ENCODE assay signal across 1 cellular context in the genomic region with DNA sequence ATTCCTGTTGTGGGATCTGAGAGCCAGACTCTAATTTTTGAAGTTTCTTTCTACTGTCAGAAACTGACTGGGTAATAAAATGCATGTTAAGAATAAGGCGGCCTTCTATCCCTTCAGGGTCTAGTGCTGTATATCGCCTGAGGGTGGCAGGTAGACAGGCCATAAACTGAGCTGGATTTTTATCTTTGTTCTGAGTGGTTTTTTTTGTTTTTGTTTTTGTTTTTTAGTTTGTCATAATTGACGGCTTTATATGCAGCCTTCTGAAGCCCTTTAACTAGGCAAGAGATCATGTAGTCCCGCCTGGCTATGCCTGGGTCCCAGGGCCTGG.
A peak's percentile ranks its signal among the peaks of the same experiment; 100 is the strongest.
TF ChIP-seq lines count a peak whose summit lies in the region.

No MANE protein-coding gene starts in this region.

TF ChIP-seq in K562, 482 proteins besides CTCF, POLR2A, EP300 and RAD21 (continued from another document and continues in another):
- TF ChIP-seq, protein P1, sequence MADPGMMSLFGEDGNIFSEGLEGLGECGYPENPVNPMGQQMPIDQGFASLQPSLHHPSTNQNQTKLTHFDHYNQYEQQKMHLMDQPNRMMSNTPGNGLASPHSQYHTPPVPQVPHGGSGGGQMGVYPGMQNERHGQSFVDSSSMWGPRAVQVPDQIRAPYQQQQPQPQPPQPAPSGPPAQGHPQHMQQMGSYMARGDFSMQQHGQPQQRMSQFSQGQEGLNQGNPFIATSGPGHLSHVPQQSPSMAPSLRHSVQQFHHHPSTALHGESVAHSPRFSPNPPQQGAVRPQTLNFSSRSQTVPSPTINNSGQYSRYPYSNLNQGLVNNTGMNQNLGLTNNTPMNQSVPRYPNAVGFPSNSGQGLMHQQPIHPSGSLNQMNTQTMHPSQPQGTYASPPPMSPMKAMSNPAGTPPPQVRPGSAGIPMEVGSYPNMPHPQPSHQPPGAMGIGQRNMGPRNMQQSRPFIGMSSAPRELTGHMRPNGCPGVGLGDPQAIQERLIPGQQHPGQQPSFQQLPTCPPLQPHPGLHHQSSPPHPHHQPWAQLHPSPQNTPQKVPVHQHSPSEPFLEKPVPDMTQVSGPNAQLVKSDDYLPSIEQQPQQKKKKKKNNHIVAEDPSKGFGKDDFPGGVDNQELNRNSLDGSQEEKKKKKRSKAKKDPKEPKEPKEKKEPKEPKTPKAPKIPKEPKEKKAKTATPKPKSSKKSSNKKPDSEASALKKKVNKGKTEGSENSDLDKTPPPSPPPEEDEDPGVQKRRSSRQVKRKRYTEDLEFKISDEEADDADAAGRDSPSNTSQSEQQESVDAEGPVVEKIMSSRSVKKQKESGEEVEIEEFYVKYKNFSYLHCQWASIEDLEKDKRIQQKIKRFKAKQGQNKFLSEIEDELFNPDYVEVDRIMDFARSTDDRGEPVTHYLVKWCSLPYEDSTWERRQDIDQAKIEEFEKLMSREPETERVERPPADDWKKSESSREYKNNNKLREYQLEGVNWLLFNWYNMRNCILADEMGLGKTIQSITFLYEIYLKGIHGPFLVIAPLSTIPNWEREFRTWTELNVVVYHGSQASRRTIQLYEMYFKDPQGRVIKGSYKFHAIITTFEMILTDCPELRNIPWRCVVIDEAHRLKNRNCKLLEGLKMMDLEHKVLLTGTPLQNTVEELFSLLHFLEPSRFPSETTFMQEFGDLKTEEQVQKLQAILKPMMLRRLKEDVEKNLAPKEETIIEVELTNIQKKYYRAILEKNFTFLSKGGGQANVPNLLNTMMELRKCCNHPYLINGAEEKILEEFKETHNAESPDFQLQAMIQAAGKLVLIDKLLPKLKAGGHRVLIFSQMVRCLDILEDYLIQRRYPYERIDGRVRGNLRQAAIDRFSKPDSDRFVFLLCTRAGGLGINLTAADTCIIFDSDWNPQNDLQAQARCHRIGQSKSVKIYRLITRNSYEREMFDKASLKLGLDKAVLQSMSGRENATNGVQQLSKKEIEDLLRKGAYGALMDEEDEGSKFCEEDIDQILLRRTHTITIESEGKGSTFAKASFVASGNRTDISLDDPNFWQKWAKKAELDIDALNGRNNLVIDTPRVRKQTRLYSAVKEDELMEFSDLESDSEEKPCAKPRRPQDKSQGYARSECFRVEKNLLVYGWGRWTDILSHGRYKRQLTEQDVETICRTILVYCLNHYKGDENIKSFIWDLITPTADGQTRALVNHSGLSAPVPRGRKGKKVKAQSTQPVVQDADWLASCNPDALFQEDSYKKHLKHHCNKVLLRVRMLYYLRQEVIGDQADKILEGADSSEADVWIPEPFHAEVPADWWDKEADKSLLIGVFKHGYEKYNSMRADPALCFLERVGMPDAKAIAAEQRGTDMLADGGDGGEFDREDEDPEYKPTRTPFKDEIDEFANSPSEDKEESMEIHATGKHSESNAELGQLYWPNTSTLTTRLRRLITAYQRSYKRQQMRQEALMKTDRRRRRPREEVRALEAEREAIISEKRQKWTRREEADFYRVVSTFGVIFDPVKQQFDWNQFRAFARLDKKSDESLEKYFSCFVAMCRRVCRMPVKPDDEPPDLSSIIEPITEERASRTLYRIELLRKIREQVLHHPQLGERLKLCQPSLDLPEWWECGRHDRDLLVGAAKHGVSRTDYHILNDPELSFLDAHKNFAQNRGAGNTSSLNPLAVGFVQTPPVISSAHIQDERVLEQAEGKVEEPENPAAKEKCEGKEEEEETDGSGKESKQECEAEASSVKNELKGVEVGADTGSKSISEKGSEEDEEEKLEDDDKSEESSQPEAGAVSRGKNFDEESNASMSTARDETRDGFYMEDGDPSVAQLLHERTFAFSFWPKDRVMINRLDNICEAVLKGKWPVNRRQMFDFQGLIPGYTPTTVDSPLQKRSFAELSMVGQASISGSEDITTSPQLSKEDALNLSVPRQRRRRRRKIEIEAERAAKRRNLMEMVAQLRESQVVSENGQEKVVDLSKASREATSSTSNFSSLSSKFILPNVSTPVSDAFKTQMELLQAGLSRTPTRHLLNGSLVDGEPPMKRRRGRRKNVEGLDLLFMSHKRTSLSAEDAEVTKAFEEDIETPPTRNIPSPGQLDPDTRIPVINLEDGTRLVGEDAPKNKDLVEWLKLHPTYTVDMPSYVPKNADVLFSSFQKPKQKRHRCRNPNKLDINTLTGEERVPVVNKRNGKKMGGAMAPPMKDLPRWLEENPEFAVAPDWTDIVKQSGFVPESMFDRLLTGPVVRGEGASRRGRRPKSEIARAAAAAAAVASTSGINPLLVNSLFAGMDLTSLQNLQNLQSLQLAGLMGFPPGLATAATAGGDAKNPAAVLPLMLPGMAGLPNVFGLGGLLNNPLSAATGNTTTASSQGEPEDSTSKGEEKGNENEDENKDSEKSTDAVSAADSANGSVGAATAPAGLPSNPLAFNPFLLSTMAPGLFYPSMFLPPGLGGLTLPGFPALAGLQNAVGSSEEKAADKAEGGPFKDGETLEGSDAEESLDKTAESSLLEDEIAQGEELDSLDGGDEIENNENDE (IDR thresholded peaks at IDR 0.05; ENCODE audit: low read depth, low read length): no peak
- TF ChIP-seq RFX5 (IDR thresholded peaks at IDR 0.05; ENCODE audit: low read depth, low read length) (no peak), ZNF282 (CRISPR knock-in tag; IDR thresholded peaks at IDR 0.05) (no peak), GATAD2B (IDR thresholded peaks at IDR 0.05; ENCODE audit: borderline replicate concordance) (no peak), BACH1 (tag; IDR thresholded peaks at IDR 0.05) (no peak), OTX1 (CRISPR knock-in tag; IDR thresholded peaks at IDR 0.05) (peak; percentile 47; the same call in 1 of the 2 replicates), ZNF134 (CRISPR knock-in tag; conservative IDR thresholded peaks at IDR 0.05) (no peak), SUPT5H (IDR thresholded peaks at IDR 0.05) (no peak), ZNF696 (CRISPR knock-in tag; conservative IDR thresholded peaks at IDR 0.05) (no peak), BRD9 (IDR thresholded peaks at IDR 0.05; ENCODE audit: low read depth, partially characterized antibody) (peak; percentile 22), MEF2A (IDR thresholded peaks at IDR 0.05; ENCODE audit: control insufficient read depth, low read depth, low read length) (no peak), GABPB2 (CRISPR knock-in tag; conservative IDR thresholded peaks at IDR 0.05) (no peak), SRSF7 (optimal IDR thresholded peaks at IDR 0.05; ENCODE audit: low read depth, low read length) (no peak), ZC3H11A (IDR thresholded peaks at IDR 0.05; ENCODE audit: low read depth, low read length) (no peak), C11orf30 (IDR thresholded peaks at IDR 0.05; ENCODE audit: low read depth) (no peak), BRF1 (IDR thresholded peaks at IDR 0.05; ENCODE audit: borderline replicate concordance, extremely low read depth, insufficient read length) (no peak), POLR2G (IDR thresholded peaks at IDR 0.05; ENCODE audit: low read depth, low read length) (no peak), ZNF384 (IDR thresholded peaks at IDR 0.05; ENCODE audit: low read depth, low read length) (no peak), SMARCB1 (IDR thresholded peaks at IDR 0.05; ENCODE audit: insufficient read length, low read depth) (no peak), STAG1 (CRISPR knock-in tag; IDR thresholded peaks at IDR 0.05; ENCODE audit: borderline replicate concordance) (no peak), MYC (IDR thresholded peaks at IDR 0.05; ENCODE audit: low read depth, low read length) (no peak), MYC (CRISPR knock-in tag; IDR thresholded peaks at IDR 0.05; ENCODE audit: borderline replicate concordance, low read depth) (no peak), ZBED1 (IDR thresholded peaks at IDR 0.05) (no peak), TAF15 (IDR thresholded peaks at IDR 0.05; ENCODE audit: low read depth, low read length) (no peak)
- TF ChIP-seq, protein P2, sequence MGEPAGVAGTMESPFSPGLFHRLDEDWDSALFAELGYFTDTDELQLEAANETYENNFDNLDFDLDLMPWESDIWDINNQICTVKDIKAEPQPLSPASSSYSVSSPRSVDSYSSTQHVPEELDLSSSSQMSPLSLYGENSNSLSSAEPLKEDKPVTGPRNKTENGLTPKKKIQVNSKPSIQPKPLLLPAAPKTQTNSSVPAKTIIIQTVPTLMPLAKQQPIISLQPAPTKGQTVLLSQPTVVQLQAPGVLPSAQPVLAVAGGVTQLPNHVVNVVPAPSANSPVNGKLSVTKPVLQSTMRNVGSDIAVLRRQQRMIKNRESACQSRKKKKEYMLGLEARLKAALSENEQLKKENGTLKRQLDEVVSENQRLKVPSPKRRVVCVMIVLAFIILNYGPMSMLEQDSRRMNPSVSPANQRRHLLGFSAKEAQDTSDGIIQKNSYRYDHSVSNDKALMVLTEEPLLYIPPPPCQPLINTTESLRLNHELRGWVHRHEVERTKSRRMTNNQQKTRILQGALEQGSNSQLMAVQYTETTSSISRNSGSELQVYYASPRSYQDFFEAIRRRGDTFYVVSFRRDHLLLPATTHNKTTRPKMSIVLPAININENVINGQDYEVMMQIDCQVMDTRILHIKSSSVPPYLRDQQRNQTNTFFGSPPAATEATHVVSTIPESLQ (CRISPR knock-in tag; IDR thresholded peaks at IDR 0.05): no peak
- TF ChIP-seq, protein P3, sequence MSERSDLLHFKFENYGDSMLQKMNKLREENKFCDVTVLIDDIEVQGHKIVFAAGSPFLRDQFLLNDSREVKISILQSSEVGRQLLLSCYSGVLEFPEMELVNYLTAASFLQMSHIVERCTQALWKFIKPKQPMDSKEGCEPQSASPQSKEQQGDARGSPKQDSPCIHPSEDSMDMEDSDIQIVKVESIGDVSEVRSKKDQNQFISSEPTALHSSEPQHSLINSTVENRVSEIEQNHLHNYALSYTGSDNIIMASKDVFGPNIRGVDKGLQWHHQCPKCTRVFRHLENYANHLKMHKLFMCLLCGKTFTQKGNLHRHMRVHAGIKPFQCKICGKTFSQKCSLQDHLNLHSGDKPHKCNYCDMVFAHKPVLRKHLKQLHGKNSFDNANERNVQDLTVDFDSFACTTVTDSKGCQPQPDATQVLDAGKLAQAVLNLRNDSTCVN (CRISPR knock-in tag; IDR thresholded peaks at IDR 0.05): peak; percentile 2; the same call in 1 of the 2 replicates
- TF ChIP-seq, protein P4, sequence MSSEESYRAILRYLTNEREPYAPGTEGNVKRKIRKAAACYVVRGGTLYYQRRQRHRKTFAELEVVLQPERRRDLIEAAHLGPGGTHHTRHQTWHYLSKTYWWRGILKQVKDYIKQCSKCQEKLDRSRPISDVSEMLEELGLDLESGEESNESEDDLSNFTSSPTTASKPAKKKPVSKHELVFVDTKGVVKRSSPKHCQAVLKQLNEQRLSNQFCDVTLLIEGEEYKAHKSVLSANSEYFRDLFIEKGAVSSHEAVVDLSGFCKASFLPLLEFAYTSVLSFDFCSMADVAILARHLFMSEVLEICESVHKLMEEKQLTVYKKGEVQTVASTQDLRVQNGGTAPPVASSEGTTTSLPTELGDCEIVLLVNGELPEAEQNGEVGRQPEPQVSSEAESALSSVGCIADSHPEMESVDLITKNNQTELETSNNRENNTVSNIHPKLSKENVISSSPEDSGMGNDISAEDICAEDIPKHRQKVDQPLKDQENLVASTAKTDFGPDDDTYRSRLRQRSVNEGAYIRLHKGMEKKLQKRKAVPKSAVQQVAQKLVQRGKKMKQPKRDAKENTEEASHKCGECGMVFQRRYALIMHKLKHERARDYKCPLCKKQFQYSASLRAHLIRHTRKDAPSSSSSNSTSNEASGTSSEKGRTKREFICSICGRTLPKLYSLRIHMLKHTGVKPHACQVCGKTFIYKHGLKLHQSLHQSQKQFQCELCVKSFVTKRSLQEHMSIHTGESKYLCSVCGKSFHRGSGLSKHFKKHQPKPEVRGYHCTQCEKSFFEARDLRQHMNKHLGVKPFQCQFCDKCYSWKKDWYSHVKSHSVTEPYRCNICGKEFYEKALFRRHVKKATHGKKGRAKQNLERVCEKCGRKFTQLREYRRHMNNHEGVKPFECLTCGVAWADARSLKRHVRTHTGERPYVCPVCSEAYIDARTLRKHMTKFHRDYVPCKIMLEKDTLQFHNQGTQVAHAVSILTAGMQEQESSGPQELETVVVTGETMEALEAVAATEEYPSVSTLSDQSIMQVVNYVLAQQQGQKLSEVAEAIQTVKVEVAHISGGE (CRISPR knock-in tag; IDR thresholded peaks at IDR 0.05): peak in 1 of 3 experiments; percentile 40; a peak in 1 of 6 replicates
- TF ChIP-seq, protein P5, sequence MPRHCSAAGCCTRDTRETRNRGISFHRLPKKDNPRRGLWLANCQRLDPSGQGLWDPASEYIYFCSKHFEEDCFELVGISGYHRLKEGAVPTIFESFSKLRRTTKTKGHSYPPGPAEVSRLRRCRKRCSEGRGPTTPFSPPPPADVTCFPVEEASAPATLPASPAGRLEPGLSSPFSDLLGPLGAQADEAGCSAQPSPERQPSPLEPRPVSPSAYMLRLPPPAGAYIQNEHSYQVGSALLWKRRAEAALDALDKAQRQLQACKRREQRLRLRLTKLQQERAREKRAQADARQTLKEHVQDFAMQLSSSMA (CRISPR knock-in tag; IDR thresholded peaks at IDR 0.05): 0 out of 2 replicates have a peak, but pooled peaks have one; percentile 36
- TF ChIP-seq, protein P6, sequence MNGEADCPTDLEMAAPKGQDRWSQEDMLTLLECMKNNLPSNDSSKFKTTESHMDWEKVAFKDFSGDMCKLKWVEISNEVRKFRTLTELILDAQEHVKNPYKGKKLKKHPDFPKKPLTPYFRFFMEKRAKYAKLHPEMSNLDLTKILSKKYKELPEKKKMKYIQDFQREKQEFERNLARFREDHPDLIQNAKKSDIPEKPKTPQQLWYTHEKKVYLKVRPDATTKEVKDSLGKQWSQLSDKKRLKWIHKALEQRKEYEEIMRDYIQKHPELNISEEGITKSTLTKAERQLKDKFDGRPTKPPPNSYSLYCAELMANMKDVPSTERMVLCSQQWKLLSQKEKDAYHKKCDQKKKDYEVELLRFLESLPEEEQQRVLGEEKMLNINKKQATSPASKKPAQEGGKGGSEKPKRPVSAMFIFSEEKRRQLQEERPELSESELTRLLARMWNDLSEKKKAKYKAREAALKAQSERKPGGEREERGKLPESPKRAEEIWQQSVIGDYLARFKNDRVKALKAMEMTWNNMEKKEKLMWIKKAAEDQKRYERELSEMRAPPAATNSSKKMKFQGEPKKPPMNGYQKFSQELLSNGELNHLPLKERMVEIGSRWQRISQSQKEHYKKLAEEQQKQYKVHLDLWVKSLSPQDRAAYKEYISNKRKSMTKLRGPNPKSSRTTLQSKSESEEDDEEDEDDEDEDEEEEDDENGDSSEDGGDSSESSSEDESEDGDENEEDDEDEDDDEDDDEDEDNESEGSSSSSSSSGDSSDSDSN (IDR thresholded peaks at IDR 0.05; ENCODE audit: borderline replicate concordance in 1 of 2, low read depth in 2 of 2, low read length in 2 of 2): 0 out of 4 replicates have a peak, but pooled peaks of 1 of the 2 experiments have one; percentile 20
- TF ChIP-seq, protein P7, sequence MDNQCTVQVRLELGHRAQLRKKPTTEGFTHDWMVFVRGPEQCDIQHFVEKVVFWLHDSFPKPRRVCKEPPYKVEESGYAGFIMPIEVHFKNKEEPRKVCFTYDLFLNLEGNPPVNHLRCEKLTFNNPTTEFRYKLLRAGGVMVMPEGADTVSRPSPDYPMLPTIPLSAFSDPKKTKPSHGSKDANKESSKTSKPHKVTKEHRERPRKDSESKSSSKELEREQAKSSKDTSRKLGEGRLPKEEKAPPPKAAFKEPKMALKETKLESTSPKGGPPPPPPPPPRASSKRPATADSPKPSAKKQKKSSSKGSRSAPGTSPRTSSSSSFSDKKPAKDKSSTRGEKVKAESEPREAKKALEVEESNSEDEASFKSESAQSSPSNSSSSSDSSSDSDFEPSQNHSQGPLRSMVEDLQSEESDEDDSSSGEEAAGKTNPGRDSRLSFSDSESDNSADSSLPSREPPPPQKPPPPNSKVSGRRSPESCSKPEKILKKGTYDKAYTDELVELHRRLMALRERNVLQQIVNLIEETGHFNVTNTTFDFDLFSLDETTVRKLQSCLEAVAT (IDR thresholded peaks at IDR 0.05): peak; percentile 87 to 97
